1 cellular context compared by ENCODE assay signal in the genomic region with DNA sequence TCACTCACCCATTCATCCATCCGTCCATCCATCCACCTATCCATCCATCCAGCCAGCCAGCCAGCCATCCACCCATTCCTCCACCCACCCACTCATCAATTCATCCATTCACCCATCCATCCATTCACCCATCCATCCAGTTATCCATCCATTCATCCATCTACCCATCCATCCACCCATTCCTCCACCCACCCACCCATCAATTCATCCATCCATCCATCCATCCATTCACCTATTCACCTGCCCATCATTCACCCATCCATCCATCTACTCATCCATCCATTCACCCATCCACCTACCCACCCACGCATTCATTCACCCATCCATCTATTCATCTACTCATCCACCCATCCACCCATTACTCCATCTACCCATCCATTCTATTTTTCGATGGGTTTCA.
TF ChIP-seq lines count a peak whose summit lies in the region.

No MANE protein-coding gene starts in this region.

TF ChIP-seq in K562, 482 proteins besides CTCF, POLR2A, EP300 and RAD21:
- TF ChIP-seq EGR1 (conservative IDR thresholded peaks at IDR 0.05), result peak; percentile 38
- TF ChIP-seq, protein P1, sequence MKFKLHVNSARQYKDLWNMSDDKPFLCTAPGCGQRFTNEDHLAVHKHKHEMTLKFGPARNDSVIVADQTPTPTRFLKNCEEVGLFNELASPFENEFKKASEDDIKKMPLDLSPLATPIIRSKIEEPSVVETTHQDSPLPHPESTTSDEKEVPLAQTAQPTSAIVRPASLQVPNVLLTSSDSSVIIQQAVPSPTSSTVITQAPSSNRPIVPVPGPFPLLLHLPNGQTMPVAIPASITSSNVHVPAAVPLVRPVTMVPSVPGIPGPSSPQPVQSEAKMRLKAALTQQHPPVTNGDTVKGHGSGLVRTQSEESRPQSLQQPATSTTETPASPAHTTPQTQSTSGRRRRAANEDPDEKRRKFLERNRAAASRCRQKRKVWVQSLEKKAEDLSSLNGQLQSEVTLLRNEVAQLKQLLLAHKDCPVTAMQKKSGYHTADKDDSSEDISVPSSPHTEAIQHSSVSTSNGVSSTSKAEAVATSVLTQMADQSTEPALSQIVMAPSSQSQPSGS (CRISPR knock-in tag; IDR thresholded peaks at IDR 0.05), result no peak
